9 cellular contexts compared by ENCODE assay signal in the genomic region with DNA sequence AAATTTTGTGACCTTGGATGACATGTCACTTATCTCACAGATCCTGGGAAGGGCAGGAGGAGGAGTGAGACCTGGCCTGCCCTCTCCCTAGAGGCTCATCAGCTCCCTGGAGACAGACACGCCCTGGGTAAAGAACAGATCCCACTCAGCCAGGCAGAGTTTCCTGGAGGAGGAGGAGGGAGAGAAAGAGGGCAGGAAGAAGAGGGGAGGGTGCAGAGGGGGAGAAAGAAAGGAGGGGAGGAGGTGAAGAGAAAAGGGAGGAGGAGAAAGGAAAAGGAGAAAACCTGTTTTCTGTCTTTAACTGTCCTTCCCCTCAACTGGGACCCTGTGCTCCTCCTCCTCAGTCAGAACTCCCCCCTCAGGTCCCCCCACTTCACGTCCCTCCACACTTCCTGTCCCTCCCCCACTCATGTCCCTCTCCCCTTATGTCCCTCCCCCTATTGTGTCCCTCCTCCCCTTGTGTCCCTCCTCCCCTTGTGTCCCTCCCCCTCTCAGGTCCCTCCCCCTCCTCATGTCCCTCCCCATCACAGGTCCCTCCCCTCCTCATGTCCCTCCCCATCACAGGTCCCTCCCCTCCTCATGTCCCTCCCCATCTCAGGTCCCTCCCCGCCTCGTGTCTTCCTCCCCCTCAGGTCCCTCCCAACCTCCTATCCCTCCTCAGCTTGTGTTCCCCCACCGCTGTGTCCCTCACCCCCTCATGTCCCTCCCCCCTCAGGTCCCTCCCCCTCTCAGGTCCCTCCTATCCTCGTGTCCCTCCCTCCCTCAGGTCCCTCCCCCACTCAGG. TPM values are rescaled to one million over a fixed set of nuclear protein-coding genes. Genes with fewer than 3 reads are reported as not detected.
DNase-seq lines count a peak whose midpoint lies in the region; ATAC-seq and TF ChIP-seq lines count a peak whose summit lies in the region.
"Had no signal": no experiment of that assay in that cellular context is flagged by ENCODE, and none has a peak within 500 bp of the region (broad histone marks: within the 10 kb centered on the region; RNA-seq: fewer than 3 reads in every experiment).

No MANE protein-coding gene starts in this region.

- no peaks in the 10 kb centered on the region for H3K9me3 Mint-ChIP-seq in WTC11

- in situ Hi-C loops in GM13976 (cut with MboI; ENCODE audit: low sequenced_read_pairs, unreplicated experiment): loop anchor here (25.0 kb wide), 2 partner anchors 412 to 512 kb away; partner anchors contain the start of gene TCF12

- POLR2A ChIA-PET in WTC11 (lab: Charles Lee): no interaction called here

- no peaks in the 10 kb centered on the region for H3K36me3 Mint-ChIP-seq in WTC11

- H3K4me1 Mint-ChIP-seq in WTC11: peaks cover 43% of the 10 kb centered on the region

- TF ChIP-seq CTCF in GM13976 (IDR thresholded peaks at IDR 0.05; ENCODE audit: borderline replicate concordance, control extremely low read depth, extremely low read depth, insufficient read depth, missing control alignments) (no peak), WTC11 (IDR thresholded peaks at IDR 0.05) (no peak), lung (IDR thresholded peaks at IDR 0.05; ENCODE audit: control extremely low read depth, extremely low read depth) (no peak), GM10266 (IDR thresholded peaks at IDR 0.05; ENCODE audit: control insufficient read depth, insufficient read depth, low read depth, missing control alignments) (no peak)

- 41 to 54% methylated on average over 5 to 6 of the region's 6 CpGs for WGBS in lung, 2 donors

- no peaks in the 10 kb centered on the region for H3K36me3 ChIP-seq in lung (ENCODE audit: control insufficient read depth in 2 of 2, insufficient read depth in 2 of 2, low read length in 2 of 2)

- H3K27ac Mint-ChIP-seq in WTC11: no peak overlapping the region

- H3K27me3 ChIP-seq in lung (ENCODE audit: control insufficient read depth, insufficient read depth): no peaks in the 10 kb centered on the region

- H3K4me1 ChIP-seq in lung (ENCODE audit: control insufficient read depth in 2 of 2, insufficient read depth in 2 of 2, low read length in 2 of 2): peaks cover 0 to 1% of the 10 kb centered on the region in 2 donors

- no peak overlapping the region for H3K4me3 ChIP-seq in lung

- no peak overlapping the region for H3K4me3 Mint-ChIP-seq in WTC11

- H3K27me3 Mint-ChIP-seq in WTC11 (ENCODE audit: low read depth): no peaks in the 10 kb centered on the region

- H3K9me3 ChIP-seq in lung (ENCODE audit: control insufficient read depth in 2 of 2, insufficient read depth in 1 of 2, low read length in 1 of 2): no peaks in the 10 kb centered on the region

- no peak overlapping the region for H3K27ac ChIP-seq in lung (ENCODE audit: low read depth in 1 of 2, low read length in 1 of 2)

- CTCF ChIA-PET in WTC11 (lab: Charles Lee): interaction anchor here (0.6 to 1.9 kb wide), 5 partner anchors 17 to 359 kb away, joined by 3 to 6 read pairs (median 5); no protein-coding TSS in a partner anchor

- DNase-seq in GM13976 (ENCODE audit: low spot score): peak; percentile 70
- DNase-seq in NCI-H187 (lab: John Stamatoyannopoulos, UW): peak; percentile 50 to 56
- no peak for DNase-seq in WTC11 (ENCODE audit: low spot score)
- DNase-seq in lung (ENCODE audit: low spot score): peak; percentile 61
- DNase-seq in GM10266 (ENCODE audit: extremely low spot score): no peak

- peak; percentile 27; the same call in 1 of the 2 replicates for ATAC-seq in WTC11
- peak; percentile 32 for ATAC-seq in lung (ENCODE audit: insufficient read depth, low FRiP score)
- ATAC-seq in HG03565 (IDR thresholded peaks at IDR 0.05; ENCODE audit: unreplicated experiment): no peak
- ATAC-seq in HG03432 (IDR thresholded peaks at IDR 0.05; ENCODE audit: unreplicated experiment): no peak
- no peak for ATAC-seq in HG02759 (IDR thresholded peaks at IDR 0.05; ENCODE audit: unreplicated experiment)

TF ChIP-seq in WTC11, 78 proteins besides CTCF, POLR2A, EP300 and RAD21:
- TF ChIP-seq NFYB (CRISPR knock-in tag; conservative IDR thresholded peaks at IDR 0.05; ENCODE audit: low read depth): no peak
- TF ChIP-seq ZNF219 (CRISPR knock-in tag; IDR thresholded peaks at IDR 0.05; ENCODE audit: borderline replicate concordance): no peak
- no peak for TF ChIP-seq ZNF263 (CRISPR knock-in tag; IDR thresholded peaks at IDR 0.05; ENCODE audit: low read depth)
- no peak for TF ChIP-seq HMGXB4 (CRISPR knock-in tag; IDR thresholded peaks at IDR 0.05)
- TF ChIP-seq CREM (CRISPR knock-in tag; IDR thresholded peaks at IDR 0.05): no peak
- TF ChIP-seq, protein P1, sequence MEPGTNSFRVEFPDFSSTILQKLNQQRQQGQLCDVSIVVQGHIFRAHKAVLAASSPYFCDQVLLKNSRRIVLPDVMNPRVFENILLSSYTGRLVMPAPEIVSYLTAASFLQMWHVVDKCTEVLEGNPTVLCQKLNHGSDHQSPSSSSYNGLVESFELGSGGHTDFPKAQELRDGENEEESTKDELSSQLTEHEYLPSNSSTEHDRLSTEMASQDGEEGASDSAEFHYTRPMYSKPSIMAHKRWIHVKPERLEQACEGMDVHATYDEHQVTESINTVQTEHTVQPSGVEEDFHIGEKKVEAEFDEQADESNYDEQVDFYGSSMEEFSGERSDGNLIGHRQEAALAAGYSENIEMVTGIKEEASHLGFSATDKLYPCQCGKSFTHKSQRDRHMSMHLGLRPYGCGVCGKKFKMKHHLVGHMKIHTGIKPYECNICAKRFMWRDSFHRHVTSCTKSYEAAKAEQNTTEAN (CRISPR knock-in tag; IDR thresholded peaks at IDR 0.05): no peak
- no peak for TF ChIP-seq EMX1 (CRISPR knock-in tag; IDR thresholded peaks at IDR 0.05)
TF ChIP-seq in WTC11: peak in this region for 0.

RNA-seq across cellular contexts. Expression of gene CGNL1, which starts 52.3 kb away (rescaled TPM):
- total RNA-seq in WTC11 (2021) (57.3 to 69.5 TPM (median 67.1 TPM) in 3 replicates), lung (10 to 100 TPM; 32.8 to 42.5 TPM)
- polyA plus RNA-seq in lung: 10 to 100 TPM in 1 of 2 donors, 1 to 10 TPM in 1; 9.0 to 13.0 TPM
- total RNA-seq: T-helper 1 cell treated with Interleukin-12 subunit alpha and Interleukin-12 subunit beta and Interleukin-4 antibody, amounts not matched to agents 30 ng/mL and 1 ng/mL, for 36 hours had no signal

Comparison
In these comparisons a context has a peak if more than half of its experiments do, and no peak if none do; other contexts are left out.
1. DNase-seq: peak in GM13976 (single experiment), NCI-H187 (2 of 2) and lung (single experiment); none in WTC11 (single experiment) and GM10266 (single experiment).
2. ATAC-seq: peak in WTC11 (single experiment) and lung (single experiment); none in HG03565 (single experiment), HG03432 (single experiment) and HG02759 (single experiment).